In genomic region chr11:77821349-77821851, GRCh38 we compare ENCODE assay signal across 8 cellular contexts. TPM values are rescaled to one million over a fixed set of nuclear protein-coding genes. Genes with fewer than 3 reads are reported as not detected.
A peak's percentile ranks its signal among the peaks of the same experiment; 100 is the strongest.
DNase-seq lines count a peak whose midpoint lies in the region; ATAC-seq, FAIRE-seq and TF ChIP-seq lines count a peak whose summit lies in the region.

No MANE protein-coding gene starts in this region.

- H2AFZ ChIP-seq in H9 (ENCODE audit: low read length) (no peak overlapping the region), H1 (ENCODE audit: low read length) (peak overlapping the region; percentile 95)

- no peak overlapping the region for H2BK5ac ChIP-seq in H9 (ENCODE audit: insufficient read length, low read length)
- H2BK5ac ChIP-seq in H1 (ENCODE audit: low read depth, low read length), result 0 out of 2 replicates have a peak overlapping the region, but pooled peaks have one; percentile 11

- H4K5ac ChIP-seq in H9 (ENCODE audit: insufficient read length, low read depth, low read length), result no peak overlapping the region
- H4K5ac ChIP-seq in H1 (ENCODE audit: insufficient read length, low read depth, low read length), result peak overlapping the region; percentile 57

- H3T11ph ChIP-seq in H9 (ENCODE audit: low read length), result no peak overlapping the region

- WGBS in H9 (ENCODE audit: extremely low coverage, insufficient read length, low lambda C conversion rate), result no CpG with 5 or more reads among the region's 16 CpGs
- 2% methylated on average over 16 of the region's 16 CpGs; no CpG with 5 or more reads in 1 of the 2 experiments for WGBS in H1 (ENCODE audit: extremely low coverage in 1 of 2, insufficient coverage in 1 of 2, insufficient read length in 1 of 2, insufficient replicate concordance in 2 of 2, low coverage in 1 of 2, low lambda C conversion rate in 2 of 2, missing lambda C conversion rate in 1 of 2), 2 experiments
- 1 to 3% methylated on average over 16 of the region's 16 CpGs for WGBS in thyroid gland, 2 donors

- H3K4me3 Mint-ChIP-seq in H9 (peak overlapping the region; percentile 93 to 99), mesothelial cell of epicardium (peak overlapping the region; percentile 96)

- H3K4me1 ChIP-seq in H9 (ENCODE audit: insufficient read depth, low read length) (no peaks in the 10 kb centered on the region), H1 (replicated peaks in 1 of 4; ENCODE audit: control insufficient read depth in 3 of 4, insufficient read depth in 4 of 4, low read length in 3 of 4) (peaks cover 0 to 3% (median 2%) of the 10 kb centered on the region in 4 experiments; a peak in 5 of 7 replicates), thyroid gland (peaks cover 10 to 35% of the 10 kb centered on the region in 2 donors)

- ATAC-seq in GM21423 (IDR thresholded peaks at IDR 0.05; ENCODE audit: unreplicated experiment), result no peak
- ATAC-seq in GM18861 (IDR thresholded peaks at IDR 0.05; ENCODE audit: unreplicated experiment), result no peak

- H3K4me3 ChIP-seq in H1 (ENCODE audit: extremely low read depth in 1 of 4, insufficient read depth in 2 of 4, low read depth in 3 of 4, low read length in 4 of 4) (peak overlapping the region; percentile 79 to 96 (median 84)), thyroid gland (replicated peaks in 1 of 3) (peak overlapping the region; percentile 43 to 99 (median 58))

- no peak overlapping the region for H2BK120ac ChIP-seq in H9 (ENCODE audit: low read depth, low read length, poor library complexity, severe bottlenecking)
- H2BK120ac ChIP-seq in H1 (replicated peaks; ENCODE audit: low read depth, low read length), result no peak overlapping the region

- CTCF ChIA-PET in H1 (lab: Charles Lee; ENCODE audit: partially characterized antibody), result no interaction called here

- peaks cover 5% of the 10 kb centered on the region for H3K23me2 ChIP-seq in H9 (ENCODE audit: insufficient read length, low read depth, low read length, poor library complexity, severe bottlenecking)
- peaks cover 5% of the 10 kb centered on the region for H3K23me2 ChIP-seq in H1 (ENCODE audit: low read depth, low read length)

- no peak for TF ChIP-seq POLR2A in H1 (IDR thresholded peaks at IDR 0.05; ENCODE audit: control extremely low read depth in 1 of 2, low read depth in 2 of 2, low read length in 2 of 2)
- no peak for TF ChIP-seq POLR2A in thyroid gland (IDR thresholded peaks at IDR 0.05)

- H3K79me1 ChIP-seq in H9 (ENCODE audit: insufficient read depth, low read depth, low read length, poor library complexity, severe bottlenecking) (no peaks in the 10 kb centered on the region), H1 (ENCODE audit: low read depth, low read length) (no peaks in the 10 kb centered on the region; the same call in 1 of the 2 replicates)

- peaks cover 8 to 15% of the 10 kb centered on the region in 2 experiments for H3K4me1 Mint-ChIP-seq in H9
- H3K4me1 Mint-ChIP-seq in mesothelial cell of epicardium, result peaks cover 31% of the 10 kb centered on the region

- DNase-seq in AG08396 (ENCODE audit: low spot score) (peak; percentile 42), H9 (no peak), H1 (ENCODE audit: low read depth in 1 of 2, low spot score in 2 of 2) (no peak), mesothelial cell of epicardium (ENCODE audit: low spot score in 2 of 2, unreplicated experiment in 2 of 2) (peak in 1 of 2 experiments; percentile 20), thyroid gland (peak; percentile 20 to 35)
- peak; percentile 16 for DNase-seq in activated CD4-positive, alpha-beta T cell treated with anti-CD3 and anti-CD28 coated beads for 48 hours

- H3K56ac ChIP-seq in H9 (ENCODE audit: insufficient read length, low read depth, low read length), result no peak overlapping the region
- peak overlapping the region; percentile 43 for H3K56ac ChIP-seq in H1 (replicated peaks; ENCODE audit: insufficient read length, low read depth, low read length)

- H3K14ac ChIP-seq in H9 (ENCODE audit: insufficient read depth, low read length) (peak overlapping the region; percentile 10; the same call in 1 of the 2 replicates), H1 (ENCODE audit: insufficient read length) (no peak overlapping the region)

- H3K36me3 ChIP-seq in H1 (ENCODE audit: control insufficient read depth in 2 of 4, insufficient read depth in 4 of 4, low read length in 3 of 4), result no peaks in the 10 kb centered on the region
- no peaks in the 10 kb centered on the region for H3K36me3 ChIP-seq in thyroid gland

- no peak overlapping the region for H4K8ac ChIP-seq in H9 (replicated peaks; ENCODE audit: insufficient read length, low read depth, low read length)
- peak overlapping the region; percentile 18; the same call in 1 of the 2 replicates for H4K8ac ChIP-seq in H1 (ENCODE audit: extremely low read depth, insufficient read depth, low read length)

- H3K23ac ChIP-seq in H9 (ENCODE audit: insufficient read length, low read depth, low read length) (no peak overlapping the region), H1 (ENCODE audit: insufficient read length) (no peak overlapping the region)

- H2BK12ac ChIP-seq in H9 (ENCODE audit: insufficient read length, low read depth, low read length) (no peak overlapping the region), H1 (ENCODE audit: low read depth, low read length) (no peak overlapping the region)

- no peaks in the 10 kb centered on the region for H3K27me3 ChIP-seq in H9 (ENCODE audit: insufficient read depth, low read length)
- no peaks in the 10 kb centered on the region for H3K27me3 ChIP-seq in H1 (replicated peaks in 1 of 4; ENCODE audit: control insufficient read depth in 3 of 4, extremely low read depth in 1 of 4, insufficient read depth in 3 of 4, low read length in 3 of 4)
- H3K27me3 ChIP-seq in thyroid gland, result no peaks in the 10 kb centered on the region

- no peak overlapping the region for H2BK20ac ChIP-seq in H9 (ENCODE audit: low read depth, low read length, poor library complexity, severe bottlenecking)
- no peak overlapping the region for H2BK20ac ChIP-seq in H1 (ENCODE audit: low read length)

- H3K18ac ChIP-seq in H9 (ENCODE audit: insufficient read length, low read depth, low read length), result no peak overlapping the region
- H3K18ac ChIP-seq in H1 (ENCODE audit: extremely low read depth, low read length), result peak overlapping the region; percentile 74

- peak overlapping the region; percentile 44 for H3K9ac ChIP-seq in H9 (ENCODE audit: extremely low read depth, insufficient read length, low read length)
- peak overlapping the region in 3 of 4 experiments; percentile 38 to 72 (median 69); a peak in 6 of 7 replicates for H3K9ac ChIP-seq in H1 (replicated peaks in 1 of 4; ENCODE audit: extremely low read depth in 1 of 4, low read depth in 3 of 4, low read length in 3 of 4)

- no peak for FAIRE-seq in H1 (lab: Jason Lieb, UNC)

- H3K9me3 Mint-ChIP-seq in H9 (no peaks in the 10 kb centered on the region; a peak in 2 of 5 replicates), mesothelial cell of epicardium (no peaks in the 10 kb centered on the region)

- no peak overlapping the region for H2AK5ac ChIP-seq in H9 (ENCODE audit: insufficient read length, low read length)
- no peak overlapping the region for H2AK5ac ChIP-seq in H1 (ENCODE audit: low read depth, low read length)

- TF ChIP-seq EP300 in H1 (IDR thresholded peaks at IDR 0.05; ENCODE audit: borderline replicate concordance in 1 of 2, low read depth in 2 of 2, low read length in 2 of 2), result no peak

- H3K9me3 ChIP-seq in H9 (ENCODE audit: control insufficient read depth, low read depth, low read length), result no peaks in the 10 kb centered on the region
- no peaks in the 10 kb centered on the region for H3K9me3 ChIP-seq in H1 (ENCODE audit: insufficient read depth in 2 of 2, low read depth in 1 of 2, low read length in 1 of 2)
- H3K9me3 ChIP-seq in thyroid gland, result no peaks in the 10 kb centered on the region

- peak overlapping the region; percentile 64 for H3K4me2 ChIP-seq in H9 (ENCODE audit: insufficient read depth, insufficient read length, low read length)
- H3K4me2 ChIP-seq in H1 (ENCODE audit: insufficient read depth in 1 of 2, low read depth in 2 of 2, low read length in 2 of 2), result peak overlapping the region; percentile 87 to 98

- H4K91ac ChIP-seq in H9 (ENCODE audit: insufficient read length, low read depth, low read length) (no peak overlapping the region), H1 (replicated peaks; ENCODE audit: insufficient read length, low read length) (no peak overlapping the region)

- intact Hi-C loops in thyroid gland (cut with DNase I), result loop anchor here (5.0 kb wide), 1 partner anchor 171 kb away; the partner anchor contains the start of gene INTS4

- H3K36me3 Mint-ChIP-seq in H9 (ENCODE audit: insufficient read depth in 1 of 3, low read depth in 3 of 3), result peaks cover 0 to 6% (median 4%) of the 10 kb centered on the region in 3 experiments; a peak in 3 of 7 replicates
- peaks cover under 1% of the 10 kb centered on the region for H3K36me3 Mint-ChIP-seq in mesothelial cell of epicardium

- H4K20me1 ChIP-seq in H9 (ENCODE audit: control insufficient read depth, insufficient read depth, insufficient read length) (no peaks in the 10 kb centered on the region), H1 (replicated peaks in 1 of 2; ENCODE audit: control insufficient read depth in 1 of 2, insufficient read depth in 2 of 2, low read length in 2 of 2) (peaks cover 4 to 5% of the 10 kb centered on the region in 2 experiments)

- POLR2A ChIA-PET in H1 (lab: Charles Lee; ENCODE audit: partially characterized antibody), result interaction anchor here (0.6 to 1.4 kb wide), 3 partner anchors 9 to 173 kb away, joined by 3 to 4 read pairs (median 3); partner anchors contain the start of gene INTS4

- no peaks in the 10 kb centered on the region; the same call in 1 of the 2 replicates for H3K27me3 Mint-ChIP-seq in H9 (ENCODE audit: low read depth)
- H3K27me3 Mint-ChIP-seq in mesothelial cell of epicardium (ENCODE audit: low read depth), result no peaks in the 10 kb centered on the region

- H3K4ac ChIP-seq in H9 (ENCODE audit: low read depth, low read length) (no peak overlapping the region), H1 (replicated peaks; ENCODE audit: insufficient read length, low read depth, low read length) (no peak overlapping the region)

- no peak overlapping the region for H2BK15ac ChIP-seq in H9 (ENCODE audit: low read depth, low read length)
- H2BK15ac ChIP-seq in H1 (ENCODE audit: low read length), result no peak overlapping the region

- TF ChIP-seq CTCF in H9 (conservative IDR thresholded peaks at IDR 0.05) (no peak), H1 (IDR thresholded peaks at IDR 0.05; ENCODE audit: control extremely low read depth in 1 of 3, insufficient read depth in 1 of 3, low read depth in 1 of 3, low read length in 3 of 3) (no peak), mesothelial cell of epicardium (IDR thresholded peaks at IDR 0.05; ENCODE audit: unreplicated experiment) (no peak), thyroid gland (IDR thresholded peaks at IDR 0.05) (no peak)

- H3K27ac Mint-ChIP-seq in H9 (peak overlapping the region; percentile 84 to 97 (median 94)), mesothelial cell of epicardium (peak overlapping the region; percentile 98)

- H3K79me2 ChIP-seq in H9 (ENCODE audit: insufficient read depth, low read length) (peaks cover 18% of the 10 kb centered on the region), H1 (ENCODE audit: control insufficient read depth in 1 of 2, insufficient read depth in 2 of 2, low read length in 2 of 2) (peaks cover 20 to 29% of the 10 kb centered on the region in 2 experiments)

- no peak for TF ChIP-seq RAD21 in H1 (IDR thresholded peaks at IDR 0.05 in 1 of 2, conservative IDR thresholded peaks at IDR 0.05 in 1 of 2; ENCODE audit: low read depth in 2 of 2, low read length in 2 of 2)

- H3K27ac ChIP-seq in H9 (ENCODE audit: insufficient read length, low read depth, low read length) (no peak overlapping the region), H1 (ENCODE audit: low read depth, low read length) (peak overlapping the region; percentile 38; the same call in 1 of the 2 replicates), thyroid gland (peak overlapping the region; percentile 35 to 98 (median 65))

RNA-seq across cellular contexts. Expression of gene AAMDC, which starts 0.5 kb away (rescaled TPM):
- 20.7 and 22.3 TPM in 2 replicates for total RNA-seq in H9 (2021)
- total RNA-seq in H1 (2021; fragmentation: NEBNext Ultra II Directional; extraction: Animal tissue kit (Norgen Biotek cat#: 25700)), result 19.5 and 20.9 TPM in 2 replicates
- 14.3 and 17.2 TPM in 2 replicates for polyA plus RNA-seq in H1 (2011; rRNA removed)
- polyA plus RNA-seq in H1 (2011; cell fraction: cytosol; rRNA removed), result 33.0 TPM
- 5.2 TPM for polyA plus RNA-seq in H1 (2011; cell fraction: nucleus; rRNA removed)
- polyA plus RNA-seq in H1 (2012, experiment 1 of 2), result 51.3 to 68.4 TPM (median 60.2 TPM) in 4 replicates
- 30.8 TPM for polyA plus RNA-seq in H1 (2012, experiment 2 of 2)
- 29.7 TPM for polyA plus RNA-seq in H1 (2013, experiment 1 of 2)
- 31.4 TPM for polyA plus RNA-seq in H1 (2013, experiment 2 of 2)
- polyA minus RNA-seq in H1 (2011; rRNA and poly(A)+ RNA removed), result 3.9 and 4.5 TPM in 2 replicates
- 5.3 TPM for polyA minus RNA-seq in H1 (2011; cell fraction: cytosol; rRNA and poly(A)+ RNA removed)
- not detected for polyA minus RNA-seq in H1 (2011; cell fraction: nucleus; rRNA and poly(A)+ RNA removed)
- 26.7 to 30.0 TPM (median 27.2 TPM) in 3 replicates for total RNA-seq in mesothelial cell of epicardium
- total RNA-seq in thyroid gland, result 10 to 100 TPM; 33.6 to 60.5 (median 39.0) TPM

RNA-seq across cellular contexts. Expression of gene RSF1, which starts 0.9 kb away (rescaled TPM):
- total RNA-seq in H9 (2021), result 69.6 and 82.6 TPM in 2 replicates
- 79.3 and 87.9 TPM in 2 replicates for total RNA-seq in H1 (2021; fragmentation: NEBNext Ultra II Directional; extraction: Animal tissue kit (Norgen Biotek cat#: 25700))
- polyA plus RNA-seq in H1 (2011; rRNA removed), result 16.7 and 17.8 TPM in 2 replicates
- 34.3 TPM for polyA plus RNA-seq in H1 (2011; cell fraction: cytosol; rRNA removed)
- polyA plus RNA-seq in H1 (2011; cell fraction: nucleus; rRNA removed), result 15.5 TPM
- 55.5 to 73.7 TPM (median 55.6 TPM) in 4 replicates for polyA plus RNA-seq in H1 (2012, experiment 1 of 2)
- polyA plus RNA-seq in H1 (2012, experiment 2 of 2), result 2.3 TPM
- 90.3 TPM for polyA plus RNA-seq in H1 (2013, experiment 1 of 2)
- 87.7 TPM for polyA plus RNA-seq in H1 (2013, experiment 2 of 2)
- 36.1 and 44.6 TPM in 2 replicates for polyA minus RNA-seq in H1 (2011; rRNA and poly(A)+ RNA removed)
- 31.1 TPM for polyA minus RNA-seq in H1 (2011; cell fraction: cytosol; rRNA and poly(A)+ RNA removed)
- 48.7 TPM for polyA minus RNA-seq in H1 (2011; cell fraction: nucleus; rRNA and poly(A)+ RNA removed)
- 104 to 109 TPM (median 105 TPM) in 3 replicates for total RNA-seq in mesothelial cell of epicardium
- total RNA-seq in thyroid gland, result 10 to 100 TPM; 55.0 to 88.8 (median 65.8) TPM

Comparison
In these comparisons a context has a peak if more than half of its experiments do, and no peak if none do; other contexts are left out.
1. DNase-seq: peak in AG08396 (single experiment), activated CD4-positive, alpha-beta T cell treated with anti-CD3 and anti-CD28 coated beads for 48 hours (single experiment) and thyroid gland (2 of 2); none in H9 (single experiment) and H1 (0 of 2).